In genomic region chr18:79569720-79570119, GRCh38 we compare ENCODE assay signal across 19 cellular contexts.
A peak's percentile ranks its signal among the peaks of the same experiment; 100 is the strongest.
DNase-seq lines count a peak whose midpoint lies in the region; ATAC-seq, FAIRE-seq and TF ChIP-seq lines count a peak whose summit lies in the region.
"Had no signal": no experiment of that assay in that cellular context is flagged by ENCODE, and none has a peak within 500 bp of the region (broad histone marks: within the 10 kb centered on the region; RNA-seq: fewer than 3 reads in every experiment).

No MANE protein-coding gene starts in this region.

- H3K27ac ChIP-seq in sigmoid colon, result no peak overlapping the region
- H3K27ac ChIP-seq: esophagus squamous epithelium, hepatocyte, thoracic aorta had no signal

- TF ChIP-seq POLR2A in sigmoid colon (IDR thresholded peaks at IDR 0.05) (no peak), GM12892 (IDR thresholded peaks at IDR 0.05; ENCODE audit: low read depth, low read length) (no peak)

- no peak for TF ChIP-seq EP300 in sigmoid colon (IDR thresholded peaks at IDR 0.05)

- peak; percentile 3 for DNase-seq in activated CD4-positive, CD25-positive, alpha-beta regulatory T cell treated with anti-CD3 and anti-CD28 coated beads, Interleukin-2, amount 50 U/mL, for 72 hours
- DNase-seq in NCI-H69 (lab: John Stamatoyannopoulos, UW) (peak; percentile 56), left colon (peak; percentile 9 to 22), sigmoid colon (peak; percentile 48), GM12892 (ENCODE audit: insufficient read length) (no peak)
- no peak for DNase-seq in activated T-cell treated with anti-CD3 and anti-CD28 coated beads, Interleukin-2, amount 50 U/mL, for 1 hour
- DNase-seq in activated CD4-positive, alpha-beta T cell treated with anti-CD3 and anti-CD28 coated beads for 1 hour, result no peak
- DNase-seq: activated CD8-positive, alpha-beta T cell treated with anti-CD3 and anti-CD28 coated beads for 36 hours; esophagus squamous epithelium; naive B cell; NCI-H1694; NCI-H510A treated with DMSO at 0.1 percent for 48 hours; retina; SK-N-SH; stimulated activated CD4-positive, alpha-beta T cell treated with anti-CD3 and anti-CD28 coated beads, Interleukin-2, amount 100 ng/mL, for 24 hours had no signal

- no peaks in the 10 kb centered on the region for H3K36me3 ChIP-seq in sigmoid colon
- H3K36me3 ChIP-seq: esophagus squamous epithelium, thoracic aorta had no signal

- no peaks in the 10 kb centered on the region for H3K27me3 ChIP-seq in sigmoid colon
- H3K27me3 ChIP-seq: hepatocyte had no signal

- peaks cover 0 to 12% (median 8%) of the 10 kb centered on the region in 4 donors for H3K4me1 ChIP-seq in sigmoid colon

- ATAC-seq in activated CD4-positive, CD25-positive, alpha-beta regulatory T cell treated with anti-CD3 and anti-CD28 coated beads, Interleukin-2, amount 50 U/mL, for 24 hours, result no peak
- peak; percentile 59 for ATAC-seq in left colon
- ATAC-seq: activated CD8-positive, alpha-beta T cell treated with anti-CD3 and anti-CD28 coated beads for 36 hours had no signal

- intact Hi-C loops in left colon (cut with DNase I, micrococcal nuclease) (no loop called here), sigmoid colon (cut with DNase I) (no loop called here)

- H3K9me3 ChIP-seq in sigmoid colon, result peaks cover 5 to 11% (median 10%) of the 10 kb centered on the region in 4 donors

- no peak for FAIRE-seq in GM12892 (lab: Jason Lieb, UNC)
- FAIRE-seq: A204.1 had no signal

- H3K4me3 ChIP-seq in sigmoid colon, result no peak overlapping the region
- H3K4me3 ChIP-seq: esophagus squamous epithelium, hepatocyte, thoracic aorta had no signal

- TF ChIP-seq CTCF in sigmoid colon (IDR thresholded peaks at IDR 0.05), result no peak

- WGBS in sigmoid colon, 2 donors, result 24 to 73% methylated on average over 18 of the region's 18 CpGs

Comparison
In these comparisons a context has a peak if more than half of its experiments do, and no peak if none do; other contexts are left out.
1. DNase-seq: peak in activated CD4-positive, CD25-positive, alpha-beta regulatory T cell treated with anti-CD3 and anti-CD28 coated beads, Interleukin-2, amount 50 U/mL, for 72 hours (single experiment), NCI-H69 (single experiment), left colon (2 of 2) and sigmoid colon (single experiment); none in GM12892 (single experiment), activated T-cell treated with anti-CD3 and anti-CD28 coated beads, Interleukin-2, amount 50 U/mL, for 1 hour (single experiment) and activated CD4-positive, alpha-beta T cell treated with anti-CD3 and anti-CD28 coated beads for 1 hour (single experiment).